15 cellular contexts compared by ENCODE assay signal in genomic region chr15:78619022-78619950, GRCh38. TPM values are rescaled to one million over a fixed set of nuclear protein-coding genes. Genes with fewer than 3 reads are reported as not detected.
DNase-seq lines count a peak whose midpoint lies in the region; ATAC-seq and TF ChIP-seq lines count a peak whose summit lies in the region.
"Had no signal": no experiment of that assay in that cellular context is flagged by ENCODE, and none has a peak within 500 bp of the region (broad histone marks: within the 10 kb centered on the region; RNA-seq: fewer than 3 reads in every experiment).

No MANE protein-coding gene starts in this region.

- no peak overlapping the region for H3K4me2 ChIP-seq in IMR-90 (ENCODE audit: low read depth, low read length)
- H3K4me2 ChIP-seq in hepatocyte: peak overlapping the region; percentile 92
- H3K4me2 ChIP-seq in mesenchymal stem cell (ENCODE audit: low read length, poor library complexity, severe bottlenecking): no peak overlapping the region
- no peak overlapping the region for H3K4me2 ChIP-seq in MM.1S (ENCODE audit: low read depth, low read length)

- no peak overlapping the region for H3K23ac ChIP-seq in IMR-90 (ENCODE audit: low read depth, low read length)
- H3K23ac ChIP-seq in mesenchymal stem cell (ENCODE audit: low read length in 2 of 2): no peak overlapping the region

- peak overlapping the region; percentile 55 for H2AK9ac ChIP-seq in IMR-90 (replicated peaks; ENCODE audit: low read depth, low read length, poor library complexity)

- dilution Hi-C loops in IMR-90 (cut with HindIII; ENCODE audit: low sequenced_read_pairs, unreplicated experiment): no loop called here

- no peak for ATAC-seq in IMR-90 (ENCODE audit: low read depth)

- no peak overlapping the region for H3K14ac ChIP-seq in IMR-90 (replicated peaks; ENCODE audit: low read depth, low read length)
- no peak overlapping the region for H3K14ac ChIP-seq in mesenchymal stem cell (ENCODE audit: low read length in 2 of 2)

- no peaks in the 10 kb centered on the region for H3K79me1 ChIP-seq in IMR-90 (ENCODE audit: low read depth in 1 of 2, low read length in 2 of 2)
- no peaks in the 10 kb centered on the region for H3K79me1 ChIP-seq in mesenchymal stem cell (replicated peaks; ENCODE audit: low read length, poor library complexity, severe bottlenecking)

- 100% methylated on average over 1 of the region's 20 CpGs; no CpG with 5 or more reads in 1 of the 2 experiments for WGBS in IMR-90 (ENCODE audit: extremely low coverage in 2 of 2, insufficient read length in 1 of 2), 2 experiments
- 42% methylated on average over 19 of the region's 20 CpGs for WGBS in hepatocyte (ENCODE audit: low lambda C conversion rate, missing lambda C conversion rate)
- WGBS in mesenchymal stem cell: 52% methylated on average over 18 of the region's 20 CpGs

- H4K20me1 ChIP-seq in IMR-90 (ENCODE audit: insufficient read depth, low read length) (peaks cover 6% of the 10 kb centered on the region), hepatocyte (ENCODE audit: insufficient read depth, poor library complexity, severe bottlenecking) (no peaks in the 10 kb centered on the region), MM.1S (ENCODE audit: insufficient read depth, low read length) (no peaks in the 10 kb centered on the region)

- no peak overlapping the region for H2BK15ac ChIP-seq in IMR-90 (ENCODE audit: low read depth, low read length)
- H2BK15ac ChIP-seq in mesenchymal stem cell (ENCODE audit: low read depth, poor library complexity, severe bottlenecking): no peak overlapping the region

- POLR2A ChIA-PET in IMR-90 (lab: Charles Lee; ENCODE audit: unreplicated experiment): no interaction called here

- H4K91ac ChIP-seq in IMR-90 (ENCODE audit: insufficient read depth, low read depth, low read length) (no peak overlapping the region), mesenchymal stem cell (ENCODE audit: low read length) (no peak overlapping the region)

- peak; percentile 42 for DNase-seq in NCI-H82 (lab: John Stamatoyannopoulos, UW)
- no peak for DNase-seq in NCI-H82 treated with DMSO at 0.1 percent for 48 hours (lab: John Stamatoyannopoulos, UW; ENCODE audit: unreplicated experiment)
- DNase-seq in IMR-90: no peak
- DNase-seq in hepatocyte (ENCODE audit: low spot score): no peak
- DNase-seq in posterior vena cava (ENCODE audit: low spot score): peak; percentile 37
- no peak for DNase-seq in mesenchymal stem cell
- no peak for DNase-seq in NCI-H1092 (lab: John Stamatoyannopoulos, UW)
- no peak for DNase-seq in MM.1S

- H2BK20ac ChIP-seq in IMR-90 (ENCODE audit: low read depth, low read length): no peak overlapping the region

- H3K4me1 ChIP-seq in IMR-90 (ENCODE audit: control insufficient read depth, insufficient read depth, low read length): no peaks in the 10 kb centered on the region
- no peaks in the 10 kb centered on the region for H3K4me1 ChIP-seq in hepatocyte (ENCODE audit: insufficient read depth)
- peaks cover 14% of the 10 kb centered on the region for H3K4me1 ChIP-seq in mesenchymal stem cell (ENCODE audit: control insufficient read depth, insufficient read depth, low read depth, low read length)
- no peaks in the 10 kb centered on the region for H3K4me1 ChIP-seq in MM.1S (ENCODE audit: low read length)

- CTCF ChIA-PET in IMR-90 (lab: Yijun Ruan, JAX): interaction anchor here (0.8 to 1.0 kb wide), 2 partner anchors 75 to 132 kb away, joined by 3 read pairs; no protein-coding TSS in a partner anchor

- H3K9me3 ChIP-seq in IMR-90 (ENCODE audit: control insufficient read depth, insufficient read depth, low read length): no peaks in the 10 kb centered on the region
- H3K9me3 ChIP-seq in hepatocyte (ENCODE audit: low read depth): no peaks in the 10 kb centered on the region
- H3K9me3 ChIP-seq in mesenchymal stem cell (ENCODE audit: control insufficient read depth, low read length): no peaks in the 10 kb centered on the region
- no peaks in the 10 kb centered on the region for H3K9me3 ChIP-seq in MM.1S (replicated peaks; ENCODE audit: insufficient read depth, low read length)
- H3K9me3 ChIP-seq: spleen had no signal

- no peak overlapping the region for H2AK5ac ChIP-seq in IMR-90 (ENCODE audit: low read depth, low read length)
- no peak overlapping the region for H2AK5ac ChIP-seq in mesenchymal stem cell (ENCODE audit: low read length, severe bottlenecking)

- H3K56ac ChIP-seq in IMR-90 (ENCODE audit: extremely low read depth, insufficient read depth, low read length): no peak overlapping the region

- no peak overlapping the region for H4K8ac ChIP-seq in IMR-90 (ENCODE audit: low read depth in 2 of 2, low read length in 2 of 2)
- H4K8ac ChIP-seq in mesenchymal stem cell (ENCODE audit: low read length): no peak overlapping the region

- no peak for TF ChIP-seq RAD21 in IMR-90 (IDR thresholded peaks at IDR 0.05; ENCODE audit: low read length)

- no peak overlapping the region for H2BK12ac ChIP-seq in mesenchymal stem cell (ENCODE audit: low read length in 2 of 2)

- H3K27ac ChIP-seq in IMR-90 (ENCODE audit: insufficient read depth, low read length): no peak overlapping the region
- no peak overlapping the region for H3K27ac ChIP-seq in hepatocyte
- no peak overlapping the region for H3K27ac ChIP-seq in mesenchymal stem cell (ENCODE audit: low read length, poor library complexity, severe bottlenecking)
- no peak overlapping the region for H3K27ac ChIP-seq in MM.1S (ENCODE audit: low read length)
- H3K27ac ChIP-seq: spleen had no signal

- BruUV-seq in IMR-90 (replicated peaks; lab: Mats Ljungman, UMichigan): no TSS peak

- no peak overlapping the region for H2AFZ ChIP-seq in IMR-90 (replicated peaks; ENCODE audit: low read length, poor library complexity)
- peak overlapping the region; percentile 40 for H2AFZ ChIP-seq in hepatocyte
- H2AFZ ChIP-seq in mesenchymal stem cell (ENCODE audit: low read depth, low read length): no peak overlapping the region
- no peak overlapping the region for H2AFZ ChIP-seq in MM.1S (ENCODE audit: low read length)

- H3K79me2 ChIP-seq in hepatocyte (no peaks in the 10 kb centered on the region), MM.1S (ENCODE audit: low read length) (no peaks in the 10 kb centered on the region)

- no peak overlapping the region for H4K5ac ChIP-seq in IMR-90 (ENCODE audit: low read depth, low read length)

- H2BK5ac ChIP-seq in IMR-90 (ENCODE audit: low read depth, low read length, poor library complexity, severe bottlenecking) (no peak overlapping the region), mesenchymal stem cell (ENCODE audit: low read depth, low read length, poor library complexity, severe bottlenecking) (no peak overlapping the region)

- in situ Hi-C loops in IMR-90 (cut with MboI; ENCODE audit: low sequenced_read_pairs): loop anchor here (5.0 kb wide), 1 partner anchor 88 kb away; no protein-coding TSS in a partner anchor

- H3K9me1 ChIP-seq in IMR-90 (ENCODE audit: insufficient read depth, low read length): no peaks in the 10 kb centered on the region

- H3K18ac ChIP-seq in IMR-90 (ENCODE audit: low read depth, low read length) (no peak overlapping the region), mesenchymal stem cell (ENCODE audit: low read depth in 1 of 2, low read length in 2 of 2) (no peak overlapping the region)

- intact Hi-C loops in IMR-90 (cut with micrococcal nuclease): loop anchor here (10.0 kb wide), 1 partner anchor 266 kb away; no protein-coding TSS in a partner anchor
- intact Hi-C loops in posterior vena cava (cut with DNase I): loop anchor here (2.0 to 5.0 kb wide), 3 partner anchors 92 to 133 kb away; no protein-coding TSS in a partner anchor

- H3K9ac ChIP-seq in IMR-90 (ENCODE audit: low read depth, low read length) (no peak overlapping the region), mesenchymal stem cell (ENCODE audit: low read length) (no peak overlapping the region), MM.1S (ENCODE audit: low read length) (no peak overlapping the region)

- no peak overlapping the region for H3K4ac ChIP-seq in IMR-90 (ENCODE audit: low read depth, low read length)
- H3K4ac ChIP-seq in mesenchymal stem cell (ENCODE audit: low read depth in 1 of 2, low read length in 2 of 2): no peak overlapping the region

- no peak for TF ChIP-seq POLR2A in IMR-90 (IDR thresholded peaks at IDR 0.05; ENCODE audit: low read depth, low read length)

- H2BK120ac ChIP-seq in IMR-90 (ENCODE audit: low read depth, low read length) (no peak overlapping the region), mesenchymal stem cell (ENCODE audit: low read depth, low read length) (no peak overlapping the region)

- TF ChIP-seq CTCF in IMR-90 (conservative IDR thresholded peaks at IDR 0.05; ENCODE audit: low read depth, low read length): no peak
- no peak for TF ChIP-seq CTCF in hepatocyte (IDR thresholded peaks at IDR 0.05; ENCODE audit: poor library complexity)
- no peak for TF ChIP-seq CTCF in MM.1S (IDR thresholded peaks at IDR 0.05; ENCODE audit: low read length)

- H3K36me3 ChIP-seq in IMR-90 (ENCODE audit: control insufficient read depth, insufficient read depth, low read length): no peaks in the 10 kb centered on the region
- H3K36me3 ChIP-seq in hepatocyte (replicated peaks; ENCODE audit: insufficient read depth, low read depth): no peaks in the 10 kb centered on the region
- H3K36me3 ChIP-seq in mesenchymal stem cell (ENCODE audit: control insufficient read depth in 1 of 2, insufficient read depth in 2 of 2, low read depth in 1 of 2, low read length in 2 of 2): no peaks in the 10 kb centered on the region
- H3K36me3 ChIP-seq in MM.1S (replicated peaks; ENCODE audit: insufficient read depth, low read length): no peaks in the 10 kb centered on the region
- H3K36me3 ChIP-seq: spleen had no signal

- H3K9me2 ChIP-seq in hepatocyte (replicated peaks; ENCODE audit: insufficient read depth) (no peaks in the 10 kb centered on the region), MM.1S (replicated peaks; ENCODE audit: insufficient read depth, low read length) (no peaks in the 10 kb centered on the region)

- no peaks in the 10 kb centered on the region for H3F3A ChIP-seq in MM.1S (ENCODE audit: insufficient read depth, low read length)

- H3K4me3 ChIP-seq in IMR-90 (ENCODE audit: insufficient read depth, low read depth, low read length) (no peak overlapping the region), hepatocyte (no peak overlapping the region), mesenchymal stem cell (ENCODE audit: insufficient read depth in 1 of 2, low read depth in 1 of 2, low read length in 2 of 2) (no peak overlapping the region), MM.1S (ENCODE audit: low read length) (no peak overlapping the region)
- H3K4me3 ChIP-seq: GM12878 had no signal

- H3K27me3 ChIP-seq in IMR-90 (ENCODE audit: control insufficient read depth, insufficient read depth, low read length): peaks cover 46% of the 10 kb centered on the region
- H3K27me3 ChIP-seq in hepatocyte: peaks cover 50% of the 10 kb centered on the region
- H3K27me3 ChIP-seq in mesenchymal stem cell (ENCODE audit: control insufficient read depth in 1 of 2, insufficient read depth in 1 of 2, low read length in 2 of 2): peaks cover 40 to 56% of the 10 kb centered on the region in 2 experiments
- H3K27me3 ChIP-seq in MM.1S (replicated peaks; ENCODE audit: insufficient read depth, low read length): peaks cover 22% of the 10 kb centered on the region

RNA-seq across cellular contexts. Expression of gene CHRNA3, which starts 1.5 kb away (rescaled TPM):
- total RNA-seq in IMR-90 (2012; rRNA removed) (not detected in 2 replicates), hepatocyte (0.12 and 2.3 TPM in 2 replicates), posterior vena cava (not detected)
- polyA plus RNA-seq in IMR-90 (2012; rRNA removed) (not detected in 2 replicates), hepatocyte (1.7 and 2.5 TPM in 2 replicates)
- not detected in 2 replicates for polyA plus RNA-seq in IMR-90 (2012; cell fraction: cytosol; rRNA removed)
- polyA plus RNA-seq in IMR-90 (2012; cell fraction: nucleus; rRNA removed; ENCODE audit: low replicate concordance): not detected in 2 replicates
- polyA plus RNA-seq in mesenchymal stem cell (2013, experiment 1 of 2): 0.06 TPM
- polyA plus RNA-seq in mesenchymal stem cell (2013, experiment 2 of 2): not detected
- total RNA-seq: activated CD4-positive, alpha-beta T cell treated with anti-CD3 and anti-CD28 coated beads for 36 hours; GM12878; HT-29; ureter had no signal
- polyA plus RNA-seq: immature natural killer cell had no signal

RNA-seq across cellular contexts. Expression of gene CHRNB4, which starts 21.7 kb away (rescaled TPM):
- total RNA-seq in IMR-90 (2012; rRNA removed) (not detected in 2 replicates), hepatocyte (not detected in 2 replicates), posterior vena cava (not detected)
- polyA plus RNA-seq in IMR-90 (2012; rRNA removed) (not detected in 2 replicates), hepatocyte (0.48 TPM in 1 of 2 replicates, not detected in the other)
- polyA plus RNA-seq in IMR-90 (2012; cell fraction: cytosol; rRNA removed): not detected in 2 replicates
- not detected in 2 replicates for polyA plus RNA-seq in IMR-90 (2012; cell fraction: nucleus; rRNA removed; ENCODE audit: low replicate concordance)
- polyA plus RNA-seq in mesenchymal stem cell (2013, experiment 1 of 2): 0.01 TPM
- 0.03 TPM for polyA plus RNA-seq in mesenchymal stem cell (2013, experiment 2 of 2)
- total RNA-seq: A172; activated CD4-positive, alpha-beta T cell treated with anti-CD3 and anti-CD28 coated beads for 36 hours; GM12878; HT-29 had no signal
- polyA plus RNA-seq: immature natural killer cell had no signal

RNA-seq across cellular contexts. Expression of gene CHRNA5, which starts 54.0 kb away (rescaled TPM):
- total RNA-seq in IMR-90 (2012; rRNA removed) (0.54 and 1.4 TPM in 2 replicates), hepatocyte (1.9 and 3.1 TPM in 2 replicates), posterior vena cava (1 to 10 TPM in 1 of 2 donors, under 1 TPM in 1; 0.74 to 3.1 TPM)
- polyA plus RNA-seq in IMR-90 (2012; rRNA removed) (0.53 and 0.94 TPM in 2 replicates), hepatocyte (1.1 and 1.5 TPM in 2 replicates)
- 0.03 and 0.09 TPM in 2 replicates for polyA plus RNA-seq in IMR-90 (2012; cell fraction: cytosol; rRNA removed)
- polyA plus RNA-seq in IMR-90 (2012; cell fraction: nucleus; rRNA removed; ENCODE audit: low replicate concordance): 0.02 and 0.18 TPM in 2 replicates
- polyA plus RNA-seq in mesenchymal stem cell (2013, experiment 1 of 2): 0.94 TPM
- 0.64 TPM for polyA plus RNA-seq in mesenchymal stem cell (2013, experiment 2 of 2)

Comparison
In these comparisons a context has a peak if more than half of its experiments do, and no peak if none do; other contexts are left out.
1. DNase-seq: peak in NCI-H82 (single experiment) and posterior vena cava (single experiment); none in NCI-H82 treated with DMSO at 0.1 percent for 48 hours (single experiment), IMR-90 (single experiment), hepatocyte (single experiment), mesenchymal stem cell (single experiment), NCI-H1092 (single experiment) and MM.1S (single experiment).